ENCODE assay signal across 9 cellular contexts in genomic region chr19:8355631-8356402, GRCh38. TPM values are rescaled to one million over a fixed set of nuclear protein-coding genes. Genes with fewer than 3 reads are reported as not detected.
A peak's percentile ranks its signal among the peaks of the same experiment; 100 is the strongest.
DNase-seq lines count a peak whose midpoint lies in the region; ATAC-seq, FAIRE-seq and TF ChIP-seq lines count a peak whose summit lies in the region.
"Had no signal": no experiment of that assay in that cellular context is flagged by ENCODE, and none has a peak within 500 bp of the region (broad histone marks: within the 10 kb centered on the region; RNA-seq: fewer than 3 reads in every experiment).

No MANE protein-coding gene starts in this region.

- H2AK5ac ChIP-seq in IMR-90 (ENCODE audit: low read depth, low read length): peak overlapping the region; percentile 78

- CTCF ChIA-PET in IMR-90 (lab: Yijun Ruan, JAX) (interaction anchor here (0.6 to 1.2 kb wide), 3 partner anchors 8 to 335 kb away, joined by 3 to 4 read pairs (median 3); partner anchors contain the start of gene ANGPTL4), GM12878 (lab: Yijun Ruan, JAX) (interaction anchor here (1.2 to 4.1 kb wide), 7 partner anchors 17 to 226 kb away, joined by 3 to 29 read pairs (median 3); partner anchors contain the start of gene MYO1F)

- H3K79me2 ChIP-seq in GM12878 (ENCODE audit: control insufficient read depth, insufficient read depth, low read length): no peaks in the 10 kb centered on the region

- TF ChIP-seq RAD21 in IMR-90 (IDR thresholded peaks at IDR 0.05; ENCODE audit: low read length) (peak; percentile 18), GM12878 (IDR thresholded peaks at IDR 0.05; ENCODE audit: insufficient read depth, low read depth, low read length) (no peak)

- intact Hi-C loops in IMR-90 (cut with micrococcal nuclease) (loop anchor here (2.0 kb wide), 2 partner anchors 113 to 223 kb away; no protein-coding TSS in a partner anchor), GM12878 (cut with micrococcal nuclease; ENCODE audit: unreplicated experiment) (no loop called here), right lobe of liver (cut with DNase I) (loop anchor here in 1 of 2 donors (10.0 kb wide), 1 partner anchor 49 kb away; no protein-coding TSS in a partner anchor)

- TF ChIP-seq POLR2A in IMR-90 (IDR thresholded peaks at IDR 0.05; ENCODE audit: low read depth, low read length) (no peak), GM12878 (IDR thresholded peaks at IDR 0.05; ENCODE audit: low read depth, low read length) (no peak), right lobe of liver (IDR thresholded peaks at IDR 0.05) (no peak)

- H4K20me1 ChIP-seq in IMR-90 (ENCODE audit: insufficient read depth, low read length): peaks cover 6% of the 10 kb centered on the region; the same call in 1 of the 2 replicates
- no peaks in the 10 kb centered on the region for H4K20me1 ChIP-seq in GM12878 (ENCODE audit: control insufficient read depth, insufficient read depth)

- DNase-seq in ACHN (peak; percentile 96), IMR-90 (peak; percentile 98), GM12878 (ENCODE audit: low read depth, low spot score) (no peak), right lobe of liver (peak in 1 of 3 donors; percentile 57)
- DNase-seq in activated naive CD4-positive, alpha-beta T cell treated with Interleukin-2 at 50 U/mL for 16 hours: no peak

- peak overlapping the region; percentile 79 for H2AFZ ChIP-seq in IMR-90 (replicated peaks; ENCODE audit: low read length, poor library complexity)
- H2AFZ ChIP-seq in GM12878 (ENCODE audit: control insufficient read depth, low read depth, low read length): no peak overlapping the region

- no peak overlapping the region for H3K18ac ChIP-seq in IMR-90 (ENCODE audit: low read depth, low read length)

- no peak overlapping the region for H2AK9ac ChIP-seq in IMR-90 (replicated peaks; ENCODE audit: low read depth, low read length, poor library complexity)

- H3K79me1 ChIP-seq in IMR-90 (ENCODE audit: low read depth in 1 of 2, low read length in 2 of 2): no peaks in the 10 kb centered on the region; a peak in 1 of 4 replicates

- H3K27me3 ChIP-seq in IMR-90 (ENCODE audit: control insufficient read depth, insufficient read depth, low read length): no peaks in the 10 kb centered on the region
- no peaks in the 10 kb centered on the region for H3K27me3 ChIP-seq in GM12878 (replicated peaks in 1 of 2; ENCODE audit: control insufficient read depth in 2 of 2, insufficient read depth in 2 of 2, low read length in 1 of 2)
- no peaks in the 10 kb centered on the region for H3K27me3 ChIP-seq in right lobe of liver

- peak overlapping the region; percentile 46; the same call in 2 of the 3 replicates for H2BK15ac ChIP-seq in IMR-90 (ENCODE audit: low read depth, low read length)

- in situ Hi-C loops in ACHN (cut with HindIII; ENCODE audit: low pct_ligation_motif_present, low pct_unique_long_range_greater_than_20kb, low sequenced_read_pairs): no loop called here
- in situ Hi-C loops in IMR-90 (cut with MboI; ENCODE audit: low sequenced_read_pairs): loop anchor here (5.0 kb wide), 1 partner anchor 41 kb away; no protein-coding TSS in a partner anchor
- in situ Hi-C loops in GM12878 (cut with MboI): no loop called here

- peak overlapping the region; percentile 36; the same call in 1 of the 2 replicates for H3K4ac ChIP-seq in IMR-90 (ENCODE audit: low read depth, low read length)

- no peak for TF ChIP-seq EP300 in GM12878 (IDR thresholded peaks at IDR 0.05; ENCODE audit: borderline replicate concordance in 1 of 2, control insufficient read depth in 1 of 2, low read depth in 2 of 2, low read length in 2 of 2)

- no peak overlapping the region for H3K4me2 ChIP-seq in IMR-90 (ENCODE audit: low read depth, low read length)
- no peak overlapping the region for H3K4me2 ChIP-seq in GM12878 (ENCODE audit: control insufficient read depth, insufficient read depth)

- dilution Hi-C loops in IMR-90 (cut with HindIII; ENCODE audit: low sequenced_read_pairs, unreplicated experiment): no loop called here

- RAD21 ChIA-PET in GM12878 (lab: Charles Lee; ENCODE audit: unreplicated experiment): interaction anchor here (0.8 to 2.0 kb wide), 2 partner anchors 57 to 224 kb away, joined by 3 to 6 read pairs; partner anchors contain the start of gene MARCHF2

- H3K36me3 ChIP-seq in IMR-90 (ENCODE audit: control insufficient read depth, insufficient read depth, low read length) (no peaks in the 10 kb centered on the region), GM12878 (ENCODE audit: control insufficient read depth in 2 of 2, insufficient read depth in 2 of 2, low read length in 1 of 2) (no peaks in the 10 kb centered on the region), right lobe of liver (no peaks in the 10 kb centered on the region)

- H4K8ac ChIP-seq in IMR-90 (ENCODE audit: low read depth in 2 of 2, low read length in 2 of 2): peak overlapping the region; percentile 5 to 41; a peak in 3 of 4 replicates

- H3K4me3 ChIP-seq in IMR-90 (ENCODE audit: insufficient read depth, low read depth, low read length) (no peak overlapping the region), GM12878 (no peak overlapping the region), right lobe of liver (no peak overlapping the region)

- no TSS peak for BruUV-seq in IMR-90 (replicated peaks; lab: Mats Ljungman, UMichigan)
- no TSS peak for BruUV-seq in GM12878 (replicated peaks; lab: Mats Ljungman, UMichigan)

- no peak overlapping the region for H4K5ac ChIP-seq in IMR-90 (ENCODE audit: low read depth, low read length)

- H3K56ac ChIP-seq in IMR-90 (ENCODE audit: extremely low read depth, insufficient read depth, low read length): peak overlapping the region; percentile 3; the same call in 1 of the 2 replicates

- TF ChIP-seq CTCF in IMR-90 (conservative IDR thresholded peaks at IDR 0.05; ENCODE audit: low read depth, low read length) (no peak), GM12878 (IDR thresholded peaks at IDR 0.05 in 2 of 3, conservative IDR thresholded peaks at IDR 0.05 in 1 of 3; ENCODE audit: control insufficient read depth in 2 of 3, extremely low read depth in 1 of 3, insufficient read depth in 1 of 3, low read depth in 3 of 3, low read length in 3 of 3) (no peak), right lobe of liver (IDR thresholded peaks at IDR 0.05) (no peak)

- peak overlapping the region; percentile 56 for H2BK5ac ChIP-seq in IMR-90 (ENCODE audit: low read depth, low read length, poor library complexity, severe bottlenecking)

- peak overlapping the region; percentile 6; the same call in 1 of the 2 replicates for H4K91ac ChIP-seq in IMR-90 (ENCODE audit: insufficient read depth, low read depth, low read length)

- WGBS in IMR-90 (ENCODE audit: extremely low coverage in 2 of 2, insufficient read length in 1 of 2), 2 experiments: 60% methylated on average over 3 of the region's 6 CpGs; no CpG with 5 or more reads in 1 of the 2 experiments
- 36% methylated on average over 6 of the region's 6 CpGs for WGBS in GM12878 (ENCODE audit: insufficient coverage, insufficient replicate concordance, low lambda C conversion rate, missing lambda C conversion rate)
- WGBS in right lobe of liver (ENCODE audit: insufficient coverage, low coverage, low lambda C conversion rate, missing lambda C conversion rate): 75% methylated on average over 4 of the region's 6 CpGs

- H3K9me3 ChIP-seq in IMR-90 (ENCODE audit: control insufficient read depth, insufficient read depth, low read length) (peaks cover 3% of the 10 kb centered on the region), GM12878 (replicated peaks; ENCODE audit: control insufficient read depth, insufficient read depth, low read length) (no peaks in the 10 kb centered on the region; the same call in 2 of the 3 replicates), right lobe of liver (no peaks in the 10 kb centered on the region)

- peak overlapping the region; percentile 50; the same call in 1 of the 2 replicates for H2BK120ac ChIP-seq in IMR-90 (ENCODE audit: low read depth, low read length)

- ATAC-seq in IMR-90 (ENCODE audit: low read depth) (peak; percentile 90), GM12878 (peak; percentile 35; the same call in 2 of the 3 replicates), right lobe of liver (peak; percentile 56 to 78 (median 68)), HG02798 (IDR thresholded peaks at IDR 0.05; ENCODE audit: poor library complexity, unreplicated experiment) (no peak), GM18511 (IDR thresholded peaks at IDR 0.05; ENCODE audit: unreplicated experiment) (no peak), GM19328 (IDR thresholded peaks at IDR 0.05; ENCODE audit: unreplicated experiment) (no peak)

- FAIRE-seq in GM12878 (lab: Jason Lieb, UNC): no peak

- H3K9me1 ChIP-seq in IMR-90 (ENCODE audit: insufficient read depth, low read length): 0 out of 2 replicates have a peak, but pooled peaks cover 5% of the 10 kb centered on the region

- no peak overlapping the region for H3K23ac ChIP-seq in IMR-90 (ENCODE audit: low read depth, low read length)

- peak overlapping the region; percentile 86 for H2BK20ac ChIP-seq in IMR-90 (ENCODE audit: low read depth, low read length)

- H3K4me1 ChIP-seq in IMR-90 (ENCODE audit: control insufficient read depth, insufficient read depth, low read length) (no peaks in the 10 kb centered on the region), GM12878 (ENCODE audit: control insufficient read depth, insufficient read depth, low read length) (no peaks in the 10 kb centered on the region), right lobe of liver (peaks cover 0 to 36% (median 15%) of the 10 kb centered on the region in 4 donors)

- peak overlapping the region; percentile 10; the same call in 1 of the 2 replicates for H3K14ac ChIP-seq in IMR-90 (replicated peaks; ENCODE audit: low read depth, low read length)

- SMC1A ChIA-PET in GM12878 (lab: Charles Lee; ENCODE audit: uncharacterized antibody, unreplicated experiment): interaction anchor here (0.6 to 1.3 kb wide), 4 partner anchors 26 to 302 kb away, joined by 3 read pairs; no protein-coding TSS in a partner anchor

- POLR2A ChIA-PET in IMR-90 (lab: Charles Lee; ENCODE audit: unreplicated experiment) (no interaction called here), GM12878 (lab: Charles Lee) (interaction anchor here (0.8 kb wide), 1 partner anchor 34 kb away, joined by 3 read pairs; the partner anchor contains the start of gene RAB11B)

- H3K9ac ChIP-seq in IMR-90 (ENCODE audit: low read depth, low read length): no peak overlapping the region
- H3K9ac ChIP-seq in GM12878 (ENCODE audit: control insufficient read depth, insufficient read depth, low read length): no peak overlapping the region

- no peak overlapping the region; the same call in 1 of the 2 replicates for H3K27ac ChIP-seq in IMR-90 (ENCODE audit: insufficient read depth, low read length)
- H3K27ac ChIP-seq in GM12878 (ENCODE audit: control insufficient read depth, insufficient read depth): no peak overlapping the region
- H3K27ac ChIP-seq in right lobe of liver: peak overlapping the region; percentile 11 to 79 (median 74)

RNA-seq across cellular contexts. Expression of gene ANGPTL4, which starts 8.1 kb away (rescaled TPM):
- total RNA-seq in IMR-90 (2012; rRNA removed) (1.4 and 1.9 TPM in 2 replicates), GM12878 (2014; rRNA removed) (not detected in 2 replicates), GM12878 (2014; rRNA removed; fragmentation: Illumina TruSeq; extraction: Trizol) (not detected in 2 replicates), GM12878 (2021) (not detected in 2 replicates), right lobe of liver (100 to 1,000 TPM in 3 of 6 experiments, 10 to 100 TPM in 2, 1 to 10 TPM in 1; 2.3 to 204 (median 125) TPM)
- polyA plus RNA-seq in IMR-90 (2012; rRNA removed) (19.1 and 21.5 TPM in 2 replicates), GM12878 (2011; rRNA removed) (0.12 and 0.45 TPM in 2 replicates), GM12878 (2014; fragmentation: Illumina TruSeq; extraction: Trizol) (not detected in 2 replicates), GM12878 (2014; fragmentation: Nextera tagmentation; extraction: Ambion mirVana) (not detected), GM12878 (2014; rRNA removed) (not detected in 2 replicates), GM12878 (2016; fragmentation: Nextera tagmentation; extraction: Ambion mirVana) (not detected)
- polyA plus RNA-seq in IMR-90 (2012; cell fraction: cytosol; rRNA removed): 14.3 and 20.8 TPM in 2 replicates
- polyA plus RNA-seq in IMR-90 (2012; cell fraction: nucleus; rRNA removed; ENCODE audit: low replicate concordance): 31.8 and 52.0 TPM in 2 replicates
- total RNA-seq in GM12878 (2013; cell fraction: nucleolus; rRNA removed): not detected in 2 replicates
- polyA plus RNA-seq in GM12878 (2011; ENCODE audit: low read depth): not detected
- 0.53 and 0.73 TPM in 2 replicates for polyA plus RNA-seq in GM12878 (2011; cell fraction: cytosol; rRNA removed)
- 0.75 and 1.1 TPM in 2 replicates for polyA plus RNA-seq in GM12878 (2011; cell fraction: nucleus; rRNA removed)
- 0.20 and 0.31 TPM in 2 replicates for polyA plus RNA-seq in GM12878 (2012)
- 0.15 and 0.21 TPM in 2 replicates for polyA minus RNA-seq in GM12878 (2011; rRNA and poly(A)+ RNA removed)
- polyA minus RNA-seq in GM12878 (2011; cell fraction: cytosol; rRNA and poly(A)+ RNA removed): 1.2 TPM in 1 of 2 replicates, not detected in the other
- polyA minus RNA-seq in GM12878 (2011; cell fraction: nucleus; rRNA and poly(A)+ RNA removed): 0.48 TPM in 1 of 2 replicates, not detected in the other
- total RNA-seq: neural crest cell had no signal

RNA-seq across cellular contexts. Expression of gene KANK3, which starts 12.8 kb away (rescaled TPM):
- not detected in 2 replicates for total RNA-seq in IMR-90 (2012; rRNA removed)
- polyA plus RNA-seq in IMR-90 (2012; rRNA removed): 0.04 and 0.07 TPM in 2 replicates
- polyA plus RNA-seq in IMR-90 (2012; cell fraction: cytosol; rRNA removed): 0.05 and 0.08 TPM in 2 replicates
- 0.18 and 0.84 TPM in 2 replicates for polyA plus RNA-seq in IMR-90 (2012; cell fraction: nucleus; rRNA removed; ENCODE audit: low replicate concordance)
- total RNA-seq in GM12878 (2013; cell fraction: nucleolus; rRNA removed): not detected in 2 replicates
- total RNA-seq in GM12878 (2014; rRNA removed): 0.45 and 0.54 TPM in 2 replicates
- 0.22 TPM in 1 of 2 replicates, not detected in the other for total RNA-seq in GM12878 (2014; rRNA removed; fragmentation: Illumina TruSeq; extraction: Trizol)
- total RNA-seq in GM12878 (2021): 0.26 and 0.56 TPM in 2 replicates
- 0.16 TPM for polyA plus RNA-seq in GM12878 (2011; ENCODE audit: low read depth)
- polyA plus RNA-seq in GM12878 (2011; rRNA removed): 0.05 TPM in 1 of 2 replicates, not detected in the other
- polyA plus RNA-seq in GM12878 (2011; cell fraction: cytosol; rRNA removed): 0.13 and 0.15 TPM in 2 replicates
- polyA plus RNA-seq in GM12878 (2011; cell fraction: nucleus; rRNA removed): 0.58 and 0.83 TPM in 2 replicates
- 0.31 TPM in 2 replicates for polyA plus RNA-seq in GM12878 (2012)
- 0.03 TPM in 1 of 2 replicates, not detected in the other for polyA plus RNA-seq in GM12878 (2014; fragmentation: Illumina TruSeq; extraction: Trizol)
- under 1 TPM in 1 of 2 experiments, not detected in 1; 0.07 TPM for polyA plus RNA-seq in GM12878 (2014; fragmentation: Nextera tagmentation; extraction: Ambion mirVana)
- polyA plus RNA-seq in GM12878 (2014; rRNA removed): 0.18 and 0.57 TPM in 2 replicates
- under 1 TPM; 0.62 to 0.93 TPM for polyA plus RNA-seq in GM12878 (2016; fragmentation: Nextera tagmentation; extraction: Ambion mirVana)
- polyA minus RNA-seq in GM12878 (2011; rRNA and poly(A)+ RNA removed): 0.21 TPM in 1 of 2 replicates, not detected in the other
- polyA minus RNA-seq in GM12878 (2011; cell fraction: cytosol; rRNA and poly(A)+ RNA removed): not detected in 2 replicates
- 0.12 and 0.19 TPM in 2 replicates for polyA minus RNA-seq in GM12878 (2011; cell fraction: nucleus; rRNA and poly(A)+ RNA removed)
- 1 to 10 TPM; 2.9 to 6.0 (median 4.2) TPM for total RNA-seq in right lobe of liver

RNA-seq across cellular contexts. Expression of gene RAB11B, which starts 34.3 kb away (rescaled TPM):
- 8.2 and 12.2 TPM in 2 replicates for total RNA-seq in IMR-90 (2012; rRNA removed)
- 117 and 120 TPM in 2 replicates for polyA plus RNA-seq in IMR-90 (2012; rRNA removed)
- polyA plus RNA-seq in IMR-90 (2012; cell fraction: cytosol; rRNA removed): 49.1 and 143 TPM in 2 replicates
- 189 and 288 TPM in 2 replicates for polyA plus RNA-seq in IMR-90 (2012; cell fraction: nucleus; rRNA removed; ENCODE audit: low replicate concordance)
- 57.7 and 68.4 TPM in 2 replicates for total RNA-seq in GM12878 (2013; cell fraction: nucleolus; rRNA removed)
- 8.8 and 9.2 TPM in 2 replicates for total RNA-seq in GM12878 (2014; rRNA removed)
- 6.3 and 7.0 TPM in 2 replicates for total RNA-seq in GM12878 (2014; rRNA removed; fragmentation: Illumina TruSeq; extraction: Trizol)
- 75.3 and 82.5 TPM in 2 replicates for total RNA-seq in GM12878 (2021)
- 40.8 TPM for polyA plus RNA-seq in GM12878 (2011; ENCODE audit: low read depth)
- 11.5 and 25.7 TPM in 2 replicates for polyA plus RNA-seq in GM12878 (2011; rRNA removed)
- 46.9 and 73.5 TPM in 2 replicates for polyA plus RNA-seq in GM12878 (2011; cell fraction: cytosol; rRNA removed)
- polyA plus RNA-seq in GM12878 (2011; cell fraction: nucleus; rRNA removed): 102 and 124 TPM in 2 replicates
- polyA plus RNA-seq in GM12878 (2012): 80.1 and 111 TPM in 2 replicates
- polyA plus RNA-seq in GM12878 (2014; fragmentation: Illumina TruSeq; extraction: Trizol): 6.0 and 10.2 TPM in 2 replicates
- polyA plus RNA-seq in GM12878 (2014; fragmentation: Nextera tagmentation; extraction: Ambion mirVana): 1 to 10 TPM in 1 of 2 experiments, under 1 TPM in 1; 0.92 to 2.6 TPM
- polyA plus RNA-seq in GM12878 (2014; rRNA removed): 56.7 and 66.6 TPM in 2 replicates
- polyA plus RNA-seq in GM12878 (2016; fragmentation: Nextera tagmentation; extraction: Ambion mirVana): 10 to 100 TPM; 63.3 to 75.6 TPM
- polyA minus RNA-seq in GM12878 (2011; rRNA and poly(A)+ RNA removed): 26.5 and 35.7 TPM in 2 replicates
- polyA minus RNA-seq in GM12878 (2011; cell fraction: cytosol; rRNA and poly(A)+ RNA removed): 24.1 and 28.6 TPM in 2 replicates
- 18.0 and 26.1 TPM in 2 replicates for polyA minus RNA-seq in GM12878 (2011; cell fraction: nucleus; rRNA and poly(A)+ RNA removed)
- 10 to 100 TPM; 27.2 to 58.0 (median 54.2) TPM for total RNA-seq in right lobe of liver

RNA-seq across cellular contexts. Expression of gene RPS28, which starts 34.5 kb away (rescaled TPM):
- total RNA-seq in IMR-90 (2012; rRNA removed): 104 and 143 TPM in 2 replicates
- 643 and 742 TPM in 2 replicates for polyA plus RNA-seq in IMR-90 (2012; rRNA removed)
- 708 and 845 TPM in 2 replicates for polyA plus RNA-seq in IMR-90 (2012; cell fraction: cytosol; rRNA removed)
- polyA plus RNA-seq in IMR-90 (2012; cell fraction: nucleus; rRNA removed; ENCODE audit: low replicate concordance): 193 and 240 TPM in 2 replicates
- total RNA-seq in GM12878 (2013; cell fraction: nucleolus; rRNA removed): 52.9 and 57.0 TPM in 2 replicates
- 1,809 and 1,831 TPM in 2 replicates for total RNA-seq in GM12878 (2014; rRNA removed)
- total RNA-seq in GM12878 (2014; rRNA removed; fragmentation: Illumina TruSeq; extraction: Trizol): 396 and 422 TPM in 2 replicates
- 3,081 and 3,150 TPM in 2 replicates for total RNA-seq in GM12878 (2021)
- 2,247 TPM for polyA plus RNA-seq in GM12878 (2011; ENCODE audit: low read depth)
- polyA plus RNA-seq in GM12878 (2011; rRNA removed): 502 and 657 TPM in 2 replicates
- polyA plus RNA-seq in GM12878 (2011; cell fraction: cytosol; rRNA removed): 773 and 1,031 TPM in 2 replicates
- polyA plus RNA-seq in GM12878 (2011; cell fraction: nucleus; rRNA removed): 299 and 320 TPM in 2 replicates
- 4,616 and 4,929 TPM in 2 replicates for polyA plus RNA-seq in GM12878 (2012)
- 73.8 and 651 TPM in 2 replicates for polyA plus RNA-seq in GM12878 (2014; fragmentation: Illumina TruSeq; extraction: Trizol)
- 1,000 to 10,000 TPM; 3,036 to 3,905 TPM for polyA plus RNA-seq in GM12878 (2014; fragmentation: Nextera tagmentation; extraction: Ambion mirVana)
- polyA plus RNA-seq in GM12878 (2014; rRNA removed): 1,927 and 2,346 TPM in 2 replicates
- 1,000 to 10,000 TPM; 1,324 to 1,329 TPM for polyA plus RNA-seq in GM12878 (2016; fragmentation: Nextera tagmentation; extraction: Ambion mirVana)
- 257 and 310 TPM in 2 replicates for polyA minus RNA-seq in GM12878 (2011; rRNA and poly(A)+ RNA removed)
- polyA minus RNA-seq in GM12878 (2011; cell fraction: cytosol; rRNA and poly(A)+ RNA removed): 152 and 155 TPM in 2 replicates
- 49.4 and 62.2 TPM in 2 replicates for polyA minus RNA-seq in GM12878 (2011; cell fraction: nucleus; rRNA and poly(A)+ RNA removed)
- 100 to 1,000 TPM; 147 to 669 (median 564) TPM for total RNA-seq in right lobe of liver

RNA-seq across cellular contexts. Expression of gene NDUFA7, which starts 34.6 kb away (rescaled TPM):
- 15.8 and 20.6 TPM in 2 replicates for total RNA-seq in IMR-90 (2012; rRNA removed)
- 50.7 and 67.9 TPM in 2 replicates for polyA plus RNA-seq in IMR-90 (2012; rRNA removed)
- polyA plus RNA-seq in IMR-90 (2012; cell fraction: cytosol; rRNA removed): 89.2 and 152 TPM in 2 replicates
- 43.7 and 86.3 TPM in 2 replicates for polyA plus RNA-seq in IMR-90 (2012; cell fraction: nucleus; rRNA removed; ENCODE audit: low replicate concordance)
- total RNA-seq in GM12878 (2013; cell fraction: nucleolus; rRNA removed): 15.0 and 21.4 TPM in 2 replicates
- 117 and 143 TPM in 2 replicates for total RNA-seq in GM12878 (2014; rRNA removed)
- 123 and 132 TPM in 2 replicates for total RNA-seq in GM12878 (2014; rRNA removed; fragmentation: Illumina TruSeq; extraction: Trizol)
- 79.0 and 86.3 TPM in 2 replicates for total RNA-seq in GM12878 (2021)
- 198 TPM for polyA plus RNA-seq in GM12878 (2011; ENCODE audit: low read depth)
- polyA plus RNA-seq in GM12878 (2011; rRNA removed): 44.7 and 94.1 TPM in 2 replicates
- 121 and 166 TPM in 2 replicates for polyA plus RNA-seq in GM12878 (2011; cell fraction: cytosol; rRNA removed)
- polyA plus RNA-seq in GM12878 (2011; cell fraction: nucleus; rRNA removed): 70.6 and 105 TPM in 2 replicates
- polyA plus RNA-seq in GM12878 (2012): 87.4 and 102 TPM in 2 replicates
- 52.0 and 171 TPM in 2 replicates for polyA plus RNA-seq in GM12878 (2014; fragmentation: Illumina TruSeq; extraction: Trizol)
- polyA plus RNA-seq in GM12878 (2014; fragmentation: Nextera tagmentation; extraction: Ambion mirVana): 100 to 1,000 TPM; 277 to 360 TPM
- polyA plus RNA-seq in GM12878 (2014; rRNA removed): 178 and 192 TPM in 2 replicates
- polyA plus RNA-seq in GM12878 (2016; fragmentation: Nextera tagmentation; extraction: Ambion mirVana): 100 to 1,000 TPM; 249 to 253 TPM
- 41.5 and 84.3 TPM in 2 replicates for polyA minus RNA-seq in GM12878 (2011; rRNA and poly(A)+ RNA removed)
- 38.0 and 51.8 TPM in 2 replicates for polyA minus RNA-seq in GM12878 (2011; cell fraction: cytosol; rRNA and poly(A)+ RNA removed)
- 13.9 and 26.2 TPM in 2 replicates for polyA minus RNA-seq in GM12878 (2011; cell fraction: nucleus; rRNA and poly(A)+ RNA removed)
- total RNA-seq in right lobe of liver: 10 to 100 TPM; 20.8 to 60.5 (median 25.9) TPM

Comparison
In these comparisons a context has a peak if more than half of its experiments do, and no peak if none do; other contexts are left out.
1. DNase-seq: peak in ACHN (single experiment) and IMR-90 (single experiment); none in GM12878 (single experiment) and activated naive CD4-positive, alpha-beta T cell treated with Interleukin-2 at 50 U/mL for 16 hours (single experiment).
2. ATAC-seq: peak in IMR-90 (single experiment), GM12878 (single experiment) and right lobe of liver (4 of 4); none in HG02798 (single experiment), GM18511 (single experiment) and GM19328 (single experiment).
3. H3K27ac ChIP-seq: peak in right lobe of liver (3 of 3); none in IMR-90 (single experiment) and GM12878 (single experiment).